Comparison of ENCODE assay signal across 8 cellular contexts in the genomic region with DNA sequence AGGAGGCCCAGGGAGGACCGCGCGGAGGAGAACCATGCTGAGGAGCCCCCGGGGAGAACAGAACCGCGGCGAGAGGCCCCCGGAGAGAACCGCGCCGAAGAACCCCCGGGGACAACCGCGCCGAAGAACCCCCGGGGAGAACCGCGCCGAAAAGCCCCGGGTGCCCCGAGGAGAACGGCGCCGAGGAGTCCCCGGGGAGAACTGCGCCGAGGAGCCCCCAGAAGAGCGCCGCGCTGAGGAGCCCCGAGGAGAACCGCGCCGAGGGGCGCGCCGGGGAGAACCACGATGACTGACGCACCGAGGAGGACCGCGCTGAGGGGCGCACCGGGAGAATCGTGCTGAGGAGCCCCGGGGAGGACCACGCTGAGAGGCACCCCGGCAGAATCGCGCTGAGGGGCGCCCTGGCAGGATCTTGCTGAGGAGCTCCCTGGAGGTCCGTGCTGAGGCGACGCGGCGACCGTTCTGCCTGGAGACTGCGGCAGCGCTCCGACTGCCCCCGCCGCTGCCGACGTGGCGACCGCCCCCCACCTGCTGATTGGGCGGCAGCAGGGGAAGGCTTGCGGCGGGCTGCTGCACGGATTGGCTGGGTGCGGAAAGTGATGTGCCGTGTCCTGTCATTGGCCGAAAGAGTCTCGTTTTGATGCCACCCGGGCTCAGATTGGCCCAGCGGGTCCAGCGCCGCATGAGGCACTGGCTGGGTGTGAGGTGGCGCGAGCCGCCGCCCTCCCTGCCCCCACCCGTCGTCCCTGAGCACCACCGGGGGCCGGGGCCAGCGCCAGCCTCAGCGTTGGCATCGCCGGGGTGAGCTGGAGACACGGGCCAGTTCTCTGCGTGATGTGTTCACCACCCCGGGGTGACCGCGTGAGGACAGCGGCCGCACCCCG. TPM values are rescaled to one million over a fixed set of nuclear protein-coding genes. Genes with fewer than 3 reads are reported as not detected.
DNase-seq lines count a peak whose midpoint lies in the region; ATAC-seq and TF ChIP-seq lines count a peak whose summit lies in the region.

A gene (minus strand): TSS at position 464 of the 884 bp plus-strand sequence.

- 44% methylated on average over 98 of the region's 98 CpGs for WGBS in prostate gland

- H3K9me3 ChIP-seq in left ventricle myocardium inferior (replicated peaks) (no peaks in the 10 kb centered on the region), prostate gland (no peaks in the 10 kb centered on the region)

- CTCF ChIA-PET in T-cell (lab: Charles Lee), result no interaction called here

- TF ChIP-seq CTCF in GM12875 (IDR thresholded peaks at IDR 0.05; ENCODE audit: borderline replicate concordance, insufficient read depth, low read depth, low read length) (no peak), left ventricle myocardium inferior (IDR thresholded peaks at IDR 0.05; ENCODE audit: borderline replicate concordance) (no peak), prostate gland (IDR thresholded peaks at IDR 0.05) (no peak)

- ATAC-seq in HG02678 (IDR thresholded peaks at IDR 0.05; ENCODE audit: unreplicated experiment) (peak; percentile 92), T-cell (replicated peaks in 1 of 4) (peak; percentile 92 to 94 (median 94))

- intact Hi-C loops in left ventricle myocardium inferior (cut with micrococcal nuclease) (no loop called here), prostate gland (cut with DNase I) (loop anchor here (2.0 to 5.0 kb wide), 2 partner anchors 128 to 185 kb away; a partner anchor contains a TSS)

- POLR2A ChIA-PET in T-cell (lab: Charles Lee), result no interaction called here

- TF ChIP-seq POLR2A in prostate gland (IDR thresholded peaks at IDR 0.05), result peak; percentile 93

- H3K27me3 Mint-ChIP-seq in T-cell, result peaks cover 0 to 3% of the 10 kb centered on the region in 2 donors

- H3K4me1 ChIP-seq in left ventricle myocardium inferior (peaks cover 34% of the 10 kb centered on the region), prostate gland (replicated peaks) (no peaks in the 10 kb centered on the region)

- H3K27me3 ChIP-seq in left ventricle myocardium inferior (ENCODE audit: low read depth) (no peaks in the 10 kb centered on the region), prostate gland (replicated peaks; ENCODE audit: insufficient read depth) (no peaks in the 10 kb centered on the region)

- peak within 1 kb of the TSS in 1 of 2 donors; percentile 44 for H3K27ac Mint-ChIP-seq in T-cell

- peaks cover 13 to 17% (median 15%) of the 10 kb centered on the region in 3 donors for H3K4me1 Mint-ChIP-seq in T-cell

- H3K4me3 Mint-ChIP-seq in T-cell, result peak within 1 kb of the TSS; percentile 75 to 78 (median 77)

- H3K36me3 ChIP-seq in left ventricle myocardium inferior, result no peaks in the 10 kb centered on the region
- H3K36me3 ChIP-seq in prostate gland, result no peaks in the 10 kb centered on the region

- H3K36me3 Mint-ChIP-seq in T-cell, result peaks cover 12% of the 10 kb centered on the region

- DNase-seq in NCI-H128 (lab: John Stamatoyannopoulos, UW; ENCODE audit: unreplicated experiment) (peak; percentile 93), T-cell (peak; percentile 73 to 90 (median 83)), amniotic epithelial cell (ENCODE audit: low read depth) (peak; percentile 90), left ventricle myocardium inferior (peak; percentile 88), prostate gland (ENCODE audit: low spot score) (peak; percentile 89), ureter (ENCODE audit: low spot score) (peak; percentile 91)

- peak within 1 kb of the TSS; percentile 96 for H3K27ac ChIP-seq in left ventricle myocardium inferior (replicated peaks)
- peak within 1 kb of the TSS; percentile 80 to 84 for H3K27ac ChIP-seq in prostate gland

- H3K9me3 Mint-ChIP-seq in T-cell, result no peaks in the 10 kb centered on the region

- peak within 1 kb of the TSS; percentile 79 for H3K4me3 ChIP-seq in GM12875 (ENCODE audit: low read depth, low read length)
- peak within 1 kb of the TSS; percentile 78 for H3K4me3 ChIP-seq in left ventricle myocardium inferior
- peak within 1 kb of the TSS; percentile 60 to 61 for H3K4me3 ChIP-seq in prostate gland

RNA-seq across cellular contexts. Expression of the gene that starts here (rescaled TPM):
- under 1 TPM; 0.30 to 0.42 (median 0.35) TPM for total RNA-seq in T-cell
- total RNA-seq in left ventricle myocardium inferior, result 0.33 TPM
- 1 to 10 TPM; 1.0 to 2.1 TPM for total RNA-seq in prostate gland
- 5.0 TPM for total RNA-seq in ureter

Comparison
In these comparisons a context has a peak if more than half of its experiments do, and no peak if none do; other contexts are left out.
1. Peak in every context shown above with its lines: DNase-seq, ATAC-seq, H3K4me3 ChIP-seq and H3K27ac ChIP-seq.
2. Peak in DNase-seq and ATAC-seq in T-cell; RNA of the gene not detected or under 1 TPM.
3. Peak in DNase-seq, H3K4me3 ChIP-seq and H3K27ac ChIP-seq in left ventricle myocardium inferior; RNA of the gene not detected or under 1 TPM.